In the genomic region with DNA sequence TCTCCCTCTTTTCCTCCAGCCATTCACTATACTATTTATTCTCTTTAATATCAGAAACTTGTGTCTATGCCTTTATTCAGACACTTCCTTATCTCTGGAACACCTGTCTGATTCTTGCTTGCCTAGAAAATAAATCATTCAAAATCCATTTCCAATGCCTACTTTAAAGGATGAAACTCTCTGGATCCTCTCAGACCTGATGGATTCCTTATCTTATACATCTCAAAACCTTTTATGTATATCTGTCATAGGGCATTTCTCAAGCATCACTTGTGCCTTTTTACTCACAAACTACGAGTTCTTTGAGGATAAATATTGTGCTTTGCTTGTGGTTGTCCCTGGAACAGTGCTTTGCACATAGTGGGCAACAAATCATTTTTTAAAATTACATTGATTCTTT, we compare ENCODE assay signal across 2 cellular contexts.
TF ChIP-seq lines count a peak whose summit lies in the region.

No MANE protein-coding gene starts in this region.

TF ChIP-seq in SK-N-SH, 30 proteins besides CTCF, POLR2A, EP300 and RAD21:
- TF ChIP-seq TCF12 (IDR thresholded peaks at IDR 0.05), result peak; percentile 28; the same call in 1 of the 2 replicates
- no peak for TF ChIP-seq RCOR1 (IDR thresholded peaks at IDR 0.05; ENCODE audit: low read length)
- TF ChIP-seq RFX5 (IDR thresholded peaks at IDR 0.05; ENCODE audit: low read length), result no peak
- TF ChIP-seq, protein P1, sequence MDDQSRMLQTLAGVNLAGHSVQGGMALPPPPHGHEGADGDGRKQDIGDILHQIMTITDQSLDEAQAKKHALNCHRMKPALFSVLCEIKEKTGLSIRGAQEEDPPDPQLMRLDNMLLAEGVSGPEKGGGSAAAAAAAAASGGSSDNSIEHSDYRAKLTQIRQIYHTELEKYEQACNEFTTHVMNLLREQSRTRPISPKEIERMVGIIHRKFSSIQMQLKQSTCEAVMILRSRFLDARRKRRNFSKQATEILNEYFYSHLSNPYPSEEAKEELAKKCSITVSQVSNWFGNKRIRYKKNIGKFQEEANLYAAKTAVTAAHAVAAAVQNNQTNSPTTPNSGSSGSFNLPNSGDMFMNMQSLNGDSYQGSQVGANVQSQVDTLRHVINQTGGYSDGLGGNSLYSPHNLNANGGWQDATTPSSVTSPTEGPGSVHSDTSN (IDR thresholded peaks at IDR 0.05), result peak; percentile 28

TF ChIP-seq in WTC11, 78 proteins besides CTCF, POLR2A, EP300 and RAD21:
- TF ChIP-seq KAT7 (CRISPR knock-in tag; IDR thresholded peaks at IDR 0.05; ENCODE audit: borderline replicate concordance) (no peak), JAZF1 (CRISPR knock-in tag; IDR thresholded peaks at IDR 0.05) (no peak), ZNF317 (CRISPR knock-in tag; IDR thresholded peaks at IDR 0.05; ENCODE audit: borderline replicate concordance, low read depth) (no peak), FOXJ3 (CRISPR knock-in tag; IDR thresholded peaks at IDR 0.05; ENCODE audit: borderline replicate concordance) (no peak)
- TF ChIP-seq, protein P2, sequence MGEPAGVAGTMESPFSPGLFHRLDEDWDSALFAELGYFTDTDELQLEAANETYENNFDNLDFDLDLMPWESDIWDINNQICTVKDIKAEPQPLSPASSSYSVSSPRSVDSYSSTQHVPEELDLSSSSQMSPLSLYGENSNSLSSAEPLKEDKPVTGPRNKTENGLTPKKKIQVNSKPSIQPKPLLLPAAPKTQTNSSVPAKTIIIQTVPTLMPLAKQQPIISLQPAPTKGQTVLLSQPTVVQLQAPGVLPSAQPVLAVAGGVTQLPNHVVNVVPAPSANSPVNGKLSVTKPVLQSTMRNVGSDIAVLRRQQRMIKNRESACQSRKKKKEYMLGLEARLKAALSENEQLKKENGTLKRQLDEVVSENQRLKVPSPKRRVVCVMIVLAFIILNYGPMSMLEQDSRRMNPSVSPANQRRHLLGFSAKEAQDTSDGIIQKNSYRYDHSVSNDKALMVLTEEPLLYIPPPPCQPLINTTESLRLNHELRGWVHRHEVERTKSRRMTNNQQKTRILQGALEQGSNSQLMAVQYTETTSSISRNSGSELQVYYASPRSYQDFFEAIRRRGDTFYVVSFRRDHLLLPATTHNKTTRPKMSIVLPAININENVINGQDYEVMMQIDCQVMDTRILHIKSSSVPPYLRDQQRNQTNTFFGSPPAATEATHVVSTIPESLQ (CRISPR knock-in tag; IDR thresholded peaks at IDR 0.05), result no peak
- TF ChIP-seq, protein P3, sequence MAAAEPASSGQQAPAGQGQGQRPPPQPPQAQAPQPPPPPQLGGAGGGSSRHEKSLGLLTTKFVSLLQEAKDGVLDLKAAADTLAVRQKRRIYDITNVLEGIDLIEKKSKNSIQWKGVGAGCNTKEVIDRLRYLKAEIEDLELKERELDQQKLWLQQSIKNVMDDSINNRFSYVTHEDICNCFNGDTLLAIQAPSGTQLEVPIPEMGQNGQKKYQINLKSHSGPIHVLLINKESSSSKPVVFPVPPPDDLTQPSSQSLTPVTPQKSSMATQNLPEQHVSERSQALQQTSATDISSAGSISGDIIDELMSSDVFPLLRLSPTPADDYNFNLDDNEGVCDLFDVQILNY (CRISPR knock-in tag; IDR thresholded peaks at IDR 0.05), result no peak
- TF ChIP-seq, protein P4, sequence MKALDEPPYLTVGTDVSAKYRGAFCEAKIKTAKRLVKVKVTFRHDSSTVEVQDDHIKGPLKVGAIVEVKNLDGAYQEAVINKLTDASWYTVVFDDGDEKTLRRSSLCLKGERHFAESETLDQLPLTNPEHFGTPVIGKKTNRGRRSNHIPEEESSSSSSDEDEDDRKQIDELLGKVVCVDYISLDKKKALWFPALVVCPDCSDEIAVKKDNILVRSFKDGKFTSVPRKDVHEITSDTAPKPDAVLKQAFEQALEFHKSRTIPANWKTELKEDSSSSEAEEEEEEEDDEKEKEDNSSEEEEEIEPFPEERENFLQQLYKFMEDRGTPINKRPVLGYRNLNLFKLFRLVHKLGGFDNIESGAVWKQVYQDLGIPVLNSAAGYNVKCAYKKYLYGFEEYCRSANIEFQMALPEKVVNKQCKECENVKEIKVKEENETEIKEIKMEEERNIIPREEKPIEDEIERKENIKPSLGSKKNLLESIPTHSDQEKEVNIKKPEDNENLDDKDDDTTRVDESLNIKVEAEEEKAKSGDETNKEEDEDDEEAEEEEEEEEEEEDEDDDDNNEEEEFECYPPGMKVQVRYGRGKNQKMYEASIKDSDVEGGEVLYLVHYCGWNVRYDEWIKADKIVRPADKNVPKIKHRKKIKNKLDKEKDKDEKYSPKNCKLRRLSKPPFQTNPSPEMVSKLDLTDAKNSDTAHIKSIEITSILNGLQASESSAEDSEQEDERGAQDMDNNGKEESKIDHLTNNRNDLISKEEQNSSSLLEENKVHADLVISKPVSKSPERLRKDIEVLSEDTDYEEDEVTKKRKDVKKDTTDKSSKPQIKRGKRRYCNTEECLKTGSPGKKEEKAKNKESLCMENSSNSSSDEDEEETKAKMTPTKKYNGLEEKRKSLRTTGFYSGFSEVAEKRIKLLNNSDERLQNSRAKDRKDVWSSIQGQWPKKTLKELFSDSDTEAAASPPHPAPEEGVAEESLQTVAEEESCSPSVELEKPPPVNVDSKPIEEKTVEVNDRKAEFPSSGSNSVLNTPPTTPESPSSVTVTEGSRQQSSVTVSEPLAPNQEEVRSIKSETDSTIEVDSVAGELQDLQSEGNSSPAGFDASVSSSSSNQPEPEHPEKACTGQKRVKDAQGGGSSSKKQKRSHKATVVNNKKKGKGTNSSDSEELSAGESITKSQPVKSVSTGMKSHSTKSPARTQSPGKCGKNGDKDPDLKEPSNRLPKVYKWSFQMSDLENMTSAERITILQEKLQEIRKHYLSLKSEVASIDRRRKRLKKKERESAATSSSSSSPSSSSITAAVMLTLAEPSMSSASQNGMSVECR (CRISPR knock-in tag; IDR thresholded peaks at IDR 0.05; ENCODE audit: borderline replicate concordance), result no peak
